Comparison of ENCODE assay signal across 22 cellular contexts in genomic region chr17:30597776-30598288, GRCh38.
"Had no signal": no experiment of that assay in that cellular context is flagged by ENCODE, and none has a peak within 500 bp of the region (broad histone marks: within the 10 kb centered on the region; RNA-seq: fewer than 3 reads in every experiment).

No MANE protein-coding gene starts in this region.

- H3K9me3 ChIP-seq: body of pancreas, esophagus squamous epithelium, lower lobe of right lung, sigmoid colon, tibial artery had no signal

- DNase-seq: activated CD4-positive, alpha-beta memory T cell treated with anti-CD3 and anti-CD28 coated beads for 36 hours; activated CD4-positive, alpha-beta T cell treated with anti-CD3 and anti-CD28 coated beads for 48 hours; activated effector memory CD4-positive, alpha-beta T cell treated with Interleukin-2 at 50 U/mL for 16 hours; activated naive CD4-positive, alpha-beta T cell treated with anti-CD3 and anti-CD28 coated beads, Interleukin-2, amount 10 ng/mL, durations not matched to agents 7 days and 5 days; activated T-cell treated with anti-CD3 and anti-CD28 coated beads, Interleukin-2, amount 50 U/mL, for 72 hours; body of pancreas; cortex of kidney; endodermal cell; esophagus squamous epithelium; lower lobe of right lung; naive thymus-derived CD4-positive, alpha-beta T cell; posterior cingulate gyrus; sigmoid colon; spleen; stimulated activated CD4-positive, alpha-beta T cell treated with anti-CD3 and anti-CD28 coated beads, Interleukin-4, amount 100 ng/mL, for 1 hour; stimulated activated naive CD8-positive, alpha-beta T cell treated with anti-CD3 and anti-CD28 coated beads, Interleukin-15, Interleukin-2, amounts not matched to agents 100 U/mL and 50 U/mL, for 24 hours; T1000; tibial artery had no signal

- H3K27me3 ChIP-seq: body of pancreas, cardiac muscle cell, esophagus squamous epithelium, sigmoid colon, spleen, tibial artery had no signal

- H3K4me3 ChIP-seq: body of pancreas, cardiac muscle cell, esophagus squamous epithelium, lower lobe of right lung, sigmoid colon, spleen, tibial artery had no signal

- H3K4me1 ChIP-seq: body of pancreas had no signal

- H3K27ac ChIP-seq: body of pancreas, cardiac muscle cell, esophagus squamous epithelium, lower lobe of right lung, sigmoid colon, spleen, tibial artery had no signal

- H3K27ac Mint-ChIP-seq: activated CD4-positive, alpha-beta memory T cell treated with anti-CD3 and anti-CD28 coated beads for 36 hours; activated naive CD4-positive, alpha-beta T cell treated with anti-CD3 and anti-CD28 coated beads, Interleukin-2, amount 10 ng/mL, durations not matched to agents 7 days and 5 days; activated T-cell treated with anti-CD3 and anti-CD28 coated beads, Interleukin-2, amount 50 U/mL, for 72 hours; endodermal cell; naive thymus-derived CD4-positive, alpha-beta T cell; T-helper 1 cell treated with Interleukin-12 subunit alpha and Interleukin-12 subunit beta and Interleukin-4 antibody, amounts not matched to agents 30 μg/mL and 1 μg/mL, for 36 hours had no signal

- H3K27me3 Mint-ChIP-seq: activated CD4-positive, alpha-beta memory T cell treated with anti-CD3 and anti-CD28 coated beads for 36 hours had no signal

- H3K9me3 Mint-ChIP-seq: activated CD4-positive, alpha-beta memory T cell treated with anti-CD3 and anti-CD28 coated beads for 36 hours; activated T-cell treated with anti-CD3 and anti-CD28 coated beads, Interleukin-2, amount 50 U/mL, for 72 hours; neural crest cell; T-helper 1 cell treated with Interleukin-12 subunit alpha and Interleukin-12 subunit beta and Interleukin-4 antibody, amounts not matched to agents 30 μg/mL and 1 μg/mL, for 36 hours had no signal

- H3K36me3 Mint-ChIP-seq: activated naive CD4-positive, alpha-beta T cell treated with anti-CD3 and anti-CD28 coated beads, Interleukin-2, amount 10 ng/mL, durations not matched to agents 7 days and 5 days; naive thymus-derived CD4-positive, alpha-beta T cell had no signal

- H3K36me3 ChIP-seq: cardiac muscle cell, esophagus squamous epithelium, lower lobe of right lung, sigmoid colon, spleen, tibial artery had no signal

- H3K4me3 Mint-ChIP-seq: activated CD4-positive, alpha-beta memory T cell treated with anti-CD3 and anti-CD28 coated beads for 36 hours; activated naive CD4-positive, alpha-beta T cell treated with anti-CD3 and anti-CD28 coated beads, Interleukin-2, amount 10 ng/mL, durations not matched to agents 7 days and 5 days; activated T-cell treated with anti-CD3 and anti-CD28 coated beads, Interleukin-2, amount 50 U/mL, for 72 hours; endodermal cell; naive thymus-derived CD4-positive, alpha-beta T cell; neural crest cell; T-helper 1 cell treated with Interleukin-12 subunit alpha and Interleukin-12 subunit beta and Interleukin-4 antibody, amounts not matched to agents 30 μg/mL and 1 μg/mL, for 36 hours had no signal

- ATAC-seq: activated T-cell treated with anti-CD3 and anti-CD28 coated beads, Interleukin-2, amount 50 U/mL, for 72 hours; body of pancreas; left lobe of liver; lower lobe of right lung; naive thymus-derived CD4-positive, alpha-beta T cell; stimulated activated naive CD8-positive, alpha-beta T cell treated with anti-CD3 and anti-CD28 coated beads, Interleukin-15, Interleukin-2, amounts not matched to agents 100 U/mL and 50 U/mL, for 24 hours had no signal
